20 cellular contexts compared by ENCODE assay signal in genomic region chr2:38268691-38269309, GRCh38.
DNase-seq lines count a peak whose midpoint lies in the region; ATAC-seq and TF ChIP-seq lines count a peak whose summit lies in the region.
"Had no signal": no experiment of that assay in that cellular context is flagged by ENCODE, and none has a peak within 500 bp of the region (broad histone marks: within the 10 kb centered on the region; RNA-seq: fewer than 3 reads in every experiment).

No MANE protein-coding gene starts in this region.

- no TSS peak for BruUV-seq in MCF 10A (replicated peaks; lab: Mats Ljungman, UMichigan)

- H3K4me3 Mint-ChIP-seq in MCF 10A (ENCODE audit: unreplicated experiment), result no peak overlapping the region
- H3K4me3 Mint-ChIP-seq: activated CD8-positive, alpha-beta T cell treated with anti-CD3 and anti-CD28 coated beads, Interleukin-2, amount 10 ng/mL, durations not matched to agents 7 days and 5 days had no signal

- peaks cover 8% of the 10 kb centered on the region for H3K4me1 Mint-ChIP-seq in MCF 10A (ENCODE audit: insufficient read depth, unreplicated experiment)

- POLR2A ChIA-PET in MCF 10A (lab: Yijun Ruan, JAX), result no interaction called here

- TF ChIP-seq CTCF in MCF 10A (IDR thresholded peaks at IDR 0.05; ENCODE audit: unreplicated experiment), result no peak
- no peak for TF ChIP-seq CTCF in breast epithelium (IDR thresholded peaks at IDR 0.05)
- TF ChIP-seq CTCF in coronary artery (IDR thresholded peaks at IDR 0.05), result no peak

- H3K9me3 Mint-ChIP-seq in MCF 10A (ENCODE audit: unreplicated experiment), result no peaks in the 10 kb centered on the region
- H3K9me3 Mint-ChIP-seq in activated naive CD4-positive, alpha-beta T cell treated with anti-CD3 and anti-CD28 coated beads, Interleukin-2, amount 50 U/mL, for 72 hours, result peaks cover 7 to 19% of the 10 kb centered on the region in 2 donors

- H3K27me3 Mint-ChIP-seq in MCF 10A (ENCODE audit: insufficient read depth, unreplicated experiment), result no peaks in the 10 kb centered on the region

- no peaks in the 10 kb centered on the region for H3K4me1 ChIP-seq in breast epithelium
- H3K4me1 ChIP-seq: ascending aorta, sigmoid colon had no signal

- CTCF ChIA-PET in MCF 10A (lab: Yijun Ruan, JAX), result interaction anchor here (0.6 to 0.9 kb wide), 2 partner anchors 302 to 378 kb away, joined by 3 to 4 read pairs; no protein-coding TSS in a partner anchor

- H3K36me3 ChIP-seq in breast epithelium, result no peaks in the 10 kb centered on the region
- H3K36me3 ChIP-seq: ascending aorta, left lung, sigmoid colon, WERI-Rb-1 had no signal

- H3K9me3 ChIP-seq in breast epithelium, result no peaks in the 10 kb centered on the region
- H3K9me3 ChIP-seq: ascending aorta, Caco-2, sigmoid colon had no signal

- H3K4me3 ChIP-seq in breast epithelium (no peak overlapping the region), coronary artery (no peak overlapping the region)
- H3K4me3 ChIP-seq: ascending aorta, left lung, sigmoid colon had no signal

- ATAC-seq in HG03378 (IDR thresholded peaks at IDR 0.05; ENCODE audit: unreplicated experiment), result no peak
- ATAC-seq in activated naive CD4-positive, alpha-beta T cell treated with anti-CD3 and anti-CD28 coated beads, Interleukin-2, amount 50 U/mL, for 72 hours, result no peak
- ATAC-seq: activated CD8-positive, alpha-beta T cell treated with anti-CD3 and anti-CD28 coated beads, Interleukin-2, amount 10 ng/mL, durations not matched to agents 7 days and 5 days; left lung; Panc1 had no signal

- TF ChIP-seq POLR2A in breast epithelium (IDR thresholded peaks at IDR 0.05), result no peak

- H3K27ac ChIP-seq in breast epithelium (no peak overlapping the region), coronary artery (no peak overlapping the region)
- H3K27ac ChIP-seq: ascending aorta, sigmoid colon, WERI-Rb-1 had no signal

- no peaks in the 10 kb centered on the region for H3K36me3 Mint-ChIP-seq in MCF 10A (ENCODE audit: insufficient read depth, unreplicated experiment)
- peaks cover 0 to 22% of the 10 kb centered on the region in 2 donors for H3K36me3 Mint-ChIP-seq in activated naive CD4-positive, alpha-beta T cell treated with anti-CD3 and anti-CD28 coated beads, Interleukin-2, amount 50 U/mL, for 72 hours

- intact Hi-C loops in MCF 10A (cut with micrococcal nuclease) (no loop called here), breast epithelium (cut with DNase I; ENCODE audit: low total_unique reads) (no loop called here)

- H3K27ac Mint-ChIP-seq in MCF 10A (ENCODE audit: low read depth, unreplicated experiment), result no peak overlapping the region
- no peak overlapping the region for H3K27ac Mint-ChIP-seq in activated naive CD4-positive, alpha-beta T cell treated with anti-CD3 and anti-CD28 coated beads, Interleukin-2, amount 50 U/mL, for 72 hours
- H3K27ac Mint-ChIP-seq: activated CD8-positive, alpha-beta T cell treated with anti-CD3 and anti-CD28 coated beads, Interleukin-2, amount 10 ng/mL, durations not matched to agents 7 days and 5 days; activated T-helper 2 cell treated with anti-CD3 and anti-CD28 coated beads, Interferon-gamma antibody, Interleukin-2, Interleukin-4, amounts not matched to agents 10 μg/mL and 5 μg/mL and 100 μg/mL, durations not matched to agents 14 hours and 24 hours and 36 hours had no signal

- H3K27me3 ChIP-seq in breast epithelium, result no peaks in the 10 kb centered on the region
- H3K27me3 ChIP-seq: ascending aorta, left lung, sigmoid colon had no signal

- DNase-seq in MCF 10A (ENCODE audit: unreplicated experiment), result peak; percentile 81
- no peak for DNase-seq in breast epithelium (ENCODE audit: low spot score in 2 of 2)
- DNase-seq in NOMO-1 (lab: John Stamatoyannopoulos, UW; ENCODE audit: unreplicated experiment in 2 of 2), result peak; percentile 73 to 96
- peak; percentile 49 for DNase-seq in coronary artery (ENCODE audit: low spot score)
- no peak for DNase-seq in A172 (ENCODE audit: low spot score)
- DNase-seq in NCI-H510A treated with DMSO at 0.1 percent for 48 hours (lab: John Stamatoyannopoulos, UW), result no peak
- DNase-seq in activated naive CD4-positive, alpha-beta T cell treated with anti-CD3 and anti-CD28 coated beads, Interleukin-2, amount 50 U/mL, for 72 hours (ENCODE audit: low spot score in 2 of 2), result no peak
- DNase-seq: activated CD8-positive, alpha-beta T cell treated with anti-CD3 and anti-CD28 coated beads, Interleukin-2, amount 10 ng/mL, durations not matched to agents 7 days and 5 days; Caco-2; GDM1; left lung; NCI-H1436 treated with DMSO at 0.1 percent for 48 hours; NCI-H524 treated with DMSO at 0.1 percent for 48 hours; sigmoid colon; stimulated activated CD4-positive, alpha-beta T cell treated with anti-CD3 and anti-CD28 coated beads, Interleukin-4, amount 100 ng/mL, for 24 hours; WERI-Rb-1 had no signal

Comparison
In these comparisons a context has a peak if more than half of its experiments do, and no peak if none do; other contexts are left out.
1. DNase-seq: peak in MCF 10A (single experiment), NOMO-1 (2 of 2) and coronary artery (single experiment); none in breast epithelium (0 of 2), A172 (single experiment), NCI-H510A treated with DMSO at 0.1 percent for 48 hours (single experiment) and activated naive CD4-positive, alpha-beta T cell treated with anti-CD3 and anti-CD28 coated beads, Interleukin-2, amount 50 U/mL, for 72 hours (0 of 2).